In the genomic region with DNA sequence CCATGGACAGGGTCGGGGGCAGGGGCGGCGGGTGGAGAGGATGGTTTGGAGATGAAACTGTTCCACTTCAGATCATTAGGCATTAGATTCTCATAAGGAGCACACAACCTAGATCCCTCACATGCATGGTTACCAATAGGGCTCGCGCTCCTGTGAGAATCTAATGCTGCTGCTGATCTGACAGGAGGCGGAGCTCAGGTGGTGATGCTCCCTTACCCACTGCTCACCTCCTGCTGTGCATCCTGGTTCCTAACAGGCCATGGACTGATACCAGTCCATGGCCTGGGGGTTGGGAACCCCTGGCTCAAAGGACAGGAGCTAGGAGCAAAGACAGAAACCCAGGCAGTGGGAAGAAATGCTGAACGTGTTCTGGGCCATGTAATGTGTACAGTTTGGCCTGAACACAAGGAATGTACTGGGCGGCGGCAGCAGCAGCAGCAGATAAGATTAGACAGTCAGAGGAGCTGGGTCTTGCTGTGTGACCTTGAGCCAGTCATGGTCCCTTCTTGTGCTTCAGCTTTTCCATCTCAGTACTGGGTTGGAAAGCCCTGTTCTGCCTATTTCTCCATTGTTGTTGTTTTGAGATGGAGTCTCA, we compare ENCODE assay signal across 15 cellular contexts. TPM values are rescaled to one million over a fixed set of nuclear protein-coding genes. Genes with fewer than 3 reads are reported as not detected.
DNase-seq lines count a peak whose midpoint lies in the region; FAIRE-seq and TF ChIP-seq lines count a peak whose summit lies in the region.
"Had no signal": no experiment of that assay in that cellular context is flagged by ENCODE, and none has a peak within 500 bp of the region (broad histone marks: within the 10 kb centered on the region; RNA-seq: fewer than 3 reads in every experiment).

No MANE protein-coding gene starts in this region.

- H3K36me3 Mint-ChIP-seq in activated T-helper 1 cell treated with anti-CD3 and anti-CD28 coated beads, Interleukin-12 subunit alpha, Interleukin-12 subunit beta, Interleukin-2, Interleukin-4 antibody, amounts not matched to agents 30 ng/mL and 10 ng/mL and 1 ng/mL, durations not matched to agents 14 hours and 24 hours and 36 hours (ENCODE audit: low read depth) = no peaks in the 10 kb centered on the region
- H3K36me3 Mint-ChIP-seq: CD8-positive, alpha-beta T cell had no signal

- H3K9me2 ChIP-seq in MM.1S (replicated peaks; ENCODE audit: insufficient read depth, low read length) = no peaks in the 10 kb centered on the region

- DNase-seq in ELF-1 (ENCODE audit: low read depth, low spot score) (peak; percentile 32), MM.1S (no peak), brain microvascular endothelial cell (peak; percentile 6), small intestine (peak; percentile 69), NCI-H1092 (lab: John Stamatoyannopoulos, UW) (no peak), NCI-H1417 treated with DMSO at 0.1 percent for 48 hours (lab: John Stamatoyannopoulos, UW) (no peak)
- DNase-seq in activated T-helper 1 cell treated with anti-CD3 and anti-CD28 coated beads, Interleukin-12 subunit alpha, Interleukin-12 subunit beta, Interleukin-2, Interleukin-4 antibody, amounts not matched to agents 30 ng/mL and 10 ng/mL and 1 ng/mL, durations not matched to agents 14 hours and 24 hours and 36 hours (ENCODE audit: low spot score) = no peak
- DNase-seq: CD8-positive, alpha-beta T cell; DMS 273 treated with DMSO at 0.1 percent for 48 hours; IMR-90; NCI-H146; NCI-H2107; NCI-H69; SHP77 had no signal

- peaks cover 4% of the 10 kb centered on the region for H3K4me1 Mint-ChIP-seq in activated T-helper 1 cell treated with anti-CD3 and anti-CD28 coated beads, Interleukin-12 subunit alpha, Interleukin-12 subunit beta, Interleukin-2, Interleukin-4 antibody, amounts not matched to agents 30 ng/mL and 10 ng/mL and 1 ng/mL, durations not matched to agents 14 hours and 24 hours and 36 hours (ENCODE audit: low read depth)

- no peak overlapping the region for H3K4me3 Mint-ChIP-seq in activated T-helper 1 cell treated with anti-CD3 and anti-CD28 coated beads, Interleukin-12 subunit alpha, Interleukin-12 subunit beta, Interleukin-2, Interleukin-4 antibody, amounts not matched to agents 30 ng/mL and 10 ng/mL and 1 ng/mL, durations not matched to agents 14 hours and 24 hours and 36 hours
- H3K4me3 Mint-ChIP-seq: CD8-positive, alpha-beta T cell had no signal

- in situ Hi-C loops in brain microvascular endothelial cell (cut with HindIII; ENCODE audit: low pct_ligation_motif_present, low sequenced_read_pairs) = no loop called here

- intact Hi-C loops in activated T-helper 1 cell treated with anti-CD3 and anti-CD28 coated beads, Interleukin-12 subunit alpha, Interleukin-12 subunit beta, Interleukin-2, Interleukin-4 antibody, amounts not matched to agents 30 ng/mL and 10 ng/mL and 1 ng/mL, durations not matched to agents 14 hours and 24 hours and 36 hours (cut with micrococcal nuclease) = no loop called here

- FAIRE-seq in small intestine (lab: Jason Lieb, UNC) = no peak
- FAIRE-seq: H54 had no signal

- H3K36me3 ChIP-seq in MM.1S (replicated peaks; ENCODE audit: insufficient read depth, low read length) = no peaks in the 10 kb centered on the region
- no peaks in the 10 kb centered on the region for H3K36me3 ChIP-seq in brain microvascular endothelial cell (replicated peaks)
- H3K36me3 ChIP-seq in small intestine (ENCODE audit: control insufficient read depth in 2 of 2, insufficient read depth in 2 of 2, low read length in 2 of 2) = no peaks in the 10 kb centered on the region

- H3K9me3 Mint-ChIP-seq in activated T-helper 1 cell treated with anti-CD3 and anti-CD28 coated beads, Interleukin-12 subunit alpha, Interleukin-12 subunit beta, Interleukin-2, Interleukin-4 antibody, amounts not matched to agents 30 ng/mL and 10 ng/mL and 1 ng/mL, durations not matched to agents 14 hours and 24 hours and 36 hours = no peaks in the 10 kb centered on the region
- H3K9me3 Mint-ChIP-seq: CD8-positive, alpha-beta T cell had no signal

- H3K4me2 ChIP-seq in MM.1S (ENCODE audit: low read depth, low read length) = no peak overlapping the region; the same call in 1 of the 2 replicates

- H3K4me1 ChIP-seq in MM.1S (ENCODE audit: low read length) (peaks cover 27% of the 10 kb centered on the region), small intestine (ENCODE audit: control insufficient read depth in 2 of 2, insufficient read depth in 1 of 2, low read depth in 1 of 2, low read length in 1 of 2) (no peaks in the 10 kb centered on the region)

- H3K4me3 ChIP-seq in MM.1S (ENCODE audit: low read length) = no peak overlapping the region
- no peak overlapping the region for H3K4me3 ChIP-seq in brain microvascular endothelial cell (ENCODE audit: low read depth, low read length)
- H3K4me3 ChIP-seq in small intestine (ENCODE audit: low read depth in 1 of 2, low read length in 2 of 2) = no peak overlapping the region

- H4K20me1 ChIP-seq in MM.1S (ENCODE audit: insufficient read depth, low read length) = no peaks in the 10 kb centered on the region

- no peaks in the 10 kb centered on the region for H3K79me2 ChIP-seq in MM.1S (ENCODE audit: low read length)

- no peak overlapping the region for H3K27ac Mint-ChIP-seq in activated T-helper 1 cell treated with anti-CD3 and anti-CD28 coated beads, Interleukin-12 subunit alpha, Interleukin-12 subunit beta, Interleukin-2, Interleukin-4 antibody, amounts not matched to agents 30 ng/mL and 10 ng/mL and 1 ng/mL, durations not matched to agents 14 hours and 24 hours and 36 hours
- H3K27ac Mint-ChIP-seq: CD8-positive, alpha-beta T cell had no signal

- no peak overlapping the region for H3K9ac ChIP-seq in MM.1S (ENCODE audit: low read length)

- no peak overlapping the region for H2AFZ ChIP-seq in MM.1S (ENCODE audit: low read length)

- H3K27me3 ChIP-seq in MM.1S (replicated peaks; ENCODE audit: insufficient read depth, low read length) (no peaks in the 10 kb centered on the region), brain microvascular endothelial cell (replicated peaks) (no peaks in the 10 kb centered on the region), small intestine (ENCODE audit: control insufficient read depth in 2 of 2, insufficient read depth in 2 of 2, low read length in 2 of 2) (no peaks in the 10 kb centered on the region)

- H3K9me3 ChIP-seq in MM.1S (replicated peaks; ENCODE audit: insufficient read depth, low read length) = no peaks in the 10 kb centered on the region
- no peaks in the 10 kb centered on the region for H3K9me3 ChIP-seq in small intestine (ENCODE audit: control insufficient read depth, low read depth)

- 71 to 84% (median 83%) methylated on average over 9 of the region's 9 CpGs for WGBS in small intestine, 3 donors

- H3F3A ChIP-seq in MM.1S (ENCODE audit: insufficient read depth, low read length) = peaks cover 13% of the 10 kb centered on the region

- no peak for TF ChIP-seq CTCF in MM.1S (IDR thresholded peaks at IDR 0.05; ENCODE audit: low read length)
- no peak for TF ChIP-seq CTCF in brain microvascular endothelial cell (IDR thresholded peaks at IDR 0.05; ENCODE audit: low read depth, low read length, missing control alignments)

- H3K27ac ChIP-seq in MM.1S (ENCODE audit: low read length) (peak overlapping the region; percentile 51; the same call in 1 of the 2 replicates), brain microvascular endothelial cell (no peak overlapping the region), small intestine (ENCODE audit: low read depth in 1 of 2, low read length in 1 of 2) (peak overlapping the region in 1 of 2 donors; percentile 62)

- no peaks in the 10 kb centered on the region for H3K27me3 Mint-ChIP-seq in activated T-helper 1 cell treated with anti-CD3 and anti-CD28 coated beads, Interleukin-12 subunit alpha, Interleukin-12 subunit beta, Interleukin-2, Interleukin-4 antibody, amounts not matched to agents 30 ng/mL and 10 ng/mL and 1 ng/mL, durations not matched to agents 14 hours and 24 hours and 36 hours (ENCODE audit: insufficient read depth)

RNA-seq across cellular contexts. Expression of gene SPAG4, which starts 4.7 kb away (rescaled TPM):
- polyA plus RNA-seq in small intestine = 10 to 100 TPM in 1 of 3 donors, 1 to 10 TPM in 2; 1.3 to 10.5 (median 2.8) TPM
- 3.6 and 5.1 TPM in 2 replicates for total RNA-seq in activated T-helper 1 cell treated with anti-CD3 and anti-CD28 coated beads, Interleukin-12 subunit alpha, Interleukin-12 subunit beta, Interleukin-2, Interleukin-4 antibody, amounts not matched to agents 30 ng/mL and 10 ng/mL and 1 ng/mL, durations not matched to agents 14 hours and 24 hours and 36 hours

RNA-seq across cellular contexts. Expression of gene CPNE1, which starts 53.8 kb away (rescaled TPM):
- polyA plus RNA-seq in small intestine = 100 to 1,000 TPM in 2 of 3 donors, 10 to 100 TPM in 1; 94.3 to 127 (median 100) TPM
- 304 and 308 TPM in 2 replicates for total RNA-seq in activated T-helper 1 cell treated with anti-CD3 and anti-CD28 coated beads, Interleukin-12 subunit alpha, Interleukin-12 subunit beta, Interleukin-2, Interleukin-4 antibody, amounts not matched to agents 30 ng/mL and 10 ng/mL and 1 ng/mL, durations not matched to agents 14 hours and 24 hours and 36 hours

RNA-seq across cellular contexts. Expression of gene RBM12, which starts 53.8 kb away (rescaled TPM):
- 10 to 100 TPM in 1 of 3 donors, 1 to 10 TPM in 2; 6.9 to 16.2 (median 8.9) TPM for polyA plus RNA-seq in small intestine
- 151 and 168 TPM in 2 replicates for total RNA-seq in activated T-helper 1 cell treated with anti-CD3 and anti-CD28 coated beads, Interleukin-12 subunit alpha, Interleukin-12 subunit beta, Interleukin-2, Interleukin-4 antibody, amounts not matched to agents 30 ng/mL and 10 ng/mL and 1 ng/mL, durations not matched to agents 14 hours and 24 hours and 36 hours

Comparison
In these comparisons a context has a peak if more than half of its experiments do, and no peak if none do; other contexts are left out.
1. DNase-seq: peak in ELF-1 (single experiment), brain microvascular endothelial cell (single experiment) and small intestine (single experiment); none in MM.1S (single experiment), activated T-helper 1 cell treated with anti-CD3 and anti-CD28 coated beads, Interleukin-12 subunit alpha, Interleukin-12 subunit beta, Interleukin-2, Interleukin-4 antibody, amounts not matched to agents 30 ng/mL and 10 ng/mL and 1 ng/mL, durations not matched to agents 14 hours and 24 hours and 36 hours (single experiment), NCI-H1092 (single experiment) and NCI-H1417 treated with DMSO at 0.1 percent for 48 hours (single experiment).